ENCODE assay signal across 8 cellular contexts in the genomic region with DNA sequence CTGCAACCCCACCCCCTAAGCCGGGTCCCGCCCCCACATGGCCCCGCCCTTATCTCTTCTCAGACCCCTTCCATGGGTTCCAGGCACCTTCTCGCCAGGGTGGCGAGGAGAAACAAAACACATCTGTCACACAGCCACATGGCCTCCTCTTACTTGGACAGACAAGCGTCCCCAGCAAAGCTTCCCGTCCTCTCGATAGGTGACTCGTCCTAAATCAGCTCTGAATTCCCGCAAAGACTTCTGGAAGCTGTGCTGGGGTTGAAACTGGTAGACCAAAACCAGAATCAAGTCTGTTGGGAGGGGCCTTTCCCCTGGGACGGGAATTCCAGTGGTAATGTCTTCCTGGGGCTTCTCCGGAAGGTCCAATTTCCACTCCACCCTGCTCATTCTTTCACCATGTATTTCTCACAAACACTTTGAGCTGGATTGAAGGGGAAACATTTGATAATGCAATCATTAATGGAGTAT. TPM values are rescaled to one million over a fixed set of nuclear protein-coding genes. Genes with fewer than 3 reads are reported as not detected.
A peak's percentile ranks its signal among the peaks of the same experiment; 100 is the strongest.
DNase-seq lines count a peak whose midpoint lies in the region; ATAC-seq and TF ChIP-seq lines count a peak whose summit lies in the region.

No MANE protein-coding gene starts in this region.

- H3K4me1 ChIP-seq in left ventricle myocardium inferior (peaks cover 77% of the 10 kb centered on the region), stomach (peaks cover 26 to 56% (median 42%) of the 10 kb centered on the region in 4 donors)

- H3K27ac ChIP-seq in left ventricle myocardium inferior (replicated peaks) (peak overlapping the region; percentile 96), stomach (peak overlapping the region; percentile 69 to 98 (median 96))

- H3K4me3 ChIP-seq in left ventricle myocardium inferior (peak overlapping the region; percentile 87), stomach (peak overlapping the region; percentile 82 to 95 (median 88))

- no peaks in the 10 kb centered on the region for H3K9me3 Mint-ChIP-seq in activated naive CD8-positive, alpha-beta T cell treated with anti-CD3 and anti-CD28 coated beads, Interleukin-2, amount 10 ng/mL, durations not matched to agents 7 days and 5 days

- no peak for TF ChIP-seq POLR2A in stomach (IDR thresholded peaks at IDR 0.05)

- POLR2A ChIA-PET in activated naive CD8-positive, alpha-beta T cell treated with anti-CD3 and anti-CD28 coated beads, Interleukin-2, amount 10 ng/mL, durations not matched to agents 7 days and 5 days (lab: Charles Lee), result interaction anchor here (1.0 kb wide), 1 partner anchor 80 kb away, joined by 3 read pairs; the partner anchor contains the start of genes ABITRAM and ELP1

- no peaks in the 10 kb centered on the region for H3K27me3 Mint-ChIP-seq in activated naive CD8-positive, alpha-beta T cell treated with anti-CD3 and anti-CD28 coated beads, Interleukin-2, amount 10 ng/mL, durations not matched to agents 7 days and 5 days

- H3K9me3 ChIP-seq in left ventricle myocardium inferior (replicated peaks), result no peaks in the 10 kb centered on the region
- no peaks in the 10 kb centered on the region for H3K9me3 ChIP-seq in stomach

- peaks cover 24% of the 10 kb centered on the region for H3K4me1 Mint-ChIP-seq in activated naive CD8-positive, alpha-beta T cell treated with anti-CD3 and anti-CD28 coated beads, Interleukin-2, amount 10 ng/mL, durations not matched to agents 7 days and 5 days

- H3K36me3 ChIP-seq in left ventricle myocardium inferior (no peaks in the 10 kb centered on the region), stomach (peaks cover 0 to 7% (median 0%) of the 10 kb centered on the region in 4 donors)

- ATAC-seq in left cardiac atrium (no peak), HG03378 (IDR thresholded peaks at IDR 0.05; ENCODE audit: unreplicated experiment) (no peak), HG02840 (IDR thresholded peaks at IDR 0.05; ENCODE audit: low FRiP score, unreplicated experiment) (no peak)
- no peak for ATAC-seq in activated naive CD8-positive, alpha-beta T cell treated with anti-CD3 and anti-CD28 coated beads, Interleukin-2, amount 10 ng/mL, durations not matched to agents 7 days and 5 days (ENCODE audit: low read depth)

- TF ChIP-seq EP300 in stomach (IDR thresholded peaks at IDR 0.05), result no peak

- H3K27ac Mint-ChIP-seq in activated naive CD8-positive, alpha-beta T cell treated with anti-CD3 and anti-CD28 coated beads, Interleukin-2, amount 10 ng/mL, durations not matched to agents 7 days and 5 days, result peak overlapping the region; percentile 54

- peak overlapping the region; percentile 89 for H3K4me3 Mint-ChIP-seq in activated naive CD8-positive, alpha-beta T cell treated with anti-CD3 and anti-CD28 coated beads, Interleukin-2, amount 10 ng/mL, durations not matched to agents 7 days and 5 days

- H3K27me3 ChIP-seq in left ventricle myocardium inferior (ENCODE audit: low read depth), result no peaks in the 10 kb centered on the region
- H3K27me3 ChIP-seq in stomach, result no peaks in the 10 kb centered on the region

- no peak for TF ChIP-seq CTCF in left ventricle myocardium inferior (IDR thresholded peaks at IDR 0.05; ENCODE audit: borderline replicate concordance)
- no peak for TF ChIP-seq CTCF in stomach (IDR thresholded peaks at IDR 0.05)

- peaks cover 4% of the 10 kb centered on the region for H3K36me3 Mint-ChIP-seq in activated naive CD8-positive, alpha-beta T cell treated with anti-CD3 and anti-CD28 coated beads, Interleukin-2, amount 10 ng/mL, durations not matched to agents 7 days and 5 days

- DNase-seq in left ventricle myocardium inferior, result no peak
- DNase-seq in left cardiac atrium, result no peak
- DNase-seq in activated naive CD8-positive, alpha-beta T cell treated with anti-CD3 and anti-CD28 coated beads, Interleukin-2, amount 10 ng/mL, durations not matched to agents 7 days and 5 days, result no peak
- peak; percentile 64 for DNase-seq in inferior parietal cortex (ENCODE audit: extremely low spot score)
- no peak for DNase-seq in stomach
- no peak for DNase-seq in iPS-NIHi7 (ENCODE audit: extremely low spot score)

- intact Hi-C loops in left ventricle myocardium inferior (cut with micrococcal nuclease), result loop anchor here (5.0 kb wide), 1 partner anchor 41 kb away; no protein-coding TSS in a partner anchor
- intact Hi-C loops in left cardiac atrium (cut with DNase I), result no loop called here
- intact Hi-C loops in stomach (cut with DNase I; ENCODE audit: low total_unique reads), result no loop called here

- WGBS in stomach, 5 donors, result 4 to 9% (median 7%) methylated on average over 6 to 12 of the region's 12 CpGs

RNA-seq across cellular contexts. Expression of gene CTNNAL1, which starts 0.4 kb away (rescaled TPM):
- total RNA-seq in left ventricle myocardium inferior, result 78.2 TPM
- total RNA-seq in left cardiac atrium, result 10 to 100 TPM; 87.0 to 91.2 TPM
- total RNA-seq in activated naive CD8-positive, alpha-beta T cell treated with anti-CD3 and anti-CD28 coated beads, Interleukin-2, amount 10 ng/mL, durations not matched to agents 7 days and 5 days, result 10 to 100 TPM; 14.0 to 15.2 TPM
- total RNA-seq in stomach, result 10 to 100 TPM; 15.6 to 87.0 (median 56.2) TPM
- polyA plus RNA-seq in stomach, result 10 to 100 TPM; 33.3 to 71.0 (median 51.3) TPM
